ENCODE assay signal across 1 cellular context in the genomic region with DNA sequence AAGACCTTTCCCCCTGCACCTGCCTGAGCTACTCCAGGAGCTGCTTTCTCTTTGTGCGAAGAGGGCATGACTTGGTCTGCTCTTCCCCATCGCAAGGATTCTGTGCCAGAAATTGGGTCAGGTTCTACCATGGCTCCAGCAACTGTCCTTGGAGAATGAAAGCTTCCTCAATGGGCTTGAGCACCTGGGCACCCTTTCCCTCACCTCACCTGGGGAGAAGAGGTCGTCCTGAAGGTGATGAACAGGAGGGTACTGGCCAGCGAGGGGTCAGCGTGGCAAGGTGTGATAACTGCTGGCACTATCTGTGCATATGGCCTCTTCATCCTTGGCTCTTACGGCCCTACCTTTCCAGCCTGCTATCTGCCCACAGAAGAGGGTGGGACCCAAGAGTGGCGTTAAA.
TF ChIP-seq lines count a peak whose summit lies in the region.

No MANE protein-coding gene starts in this region.

TF ChIP-seq in endothelial cell of umbilical vein, 7 proteins besides CTCF, POLR2A, EP300 and RAD21:
- TF ChIP-seq FOS (IDR thresholded peaks at IDR 0.05; ENCODE audit: borderline replicate concordance, insufficient read depth, low read length), result no peak
- TF ChIP-seq EZH2 (IDR thresholded peaks at IDR 0.05; ENCODE audit: borderline replicate concordance, low read depth, low read length, severe bottlenecking), result no peak
- TF ChIP-seq, protein P1, sequence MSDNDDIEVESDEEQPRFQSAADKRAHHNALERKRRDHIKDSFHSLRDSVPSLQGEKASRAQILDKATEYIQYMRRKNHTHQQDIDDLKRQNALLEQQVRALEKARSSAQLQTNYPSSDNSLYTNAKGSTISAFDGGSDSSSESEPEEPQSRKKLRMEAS (IDR thresholded peaks at IDR 0.05; ENCODE audit: insufficient read depth, insufficient read length), result no peak
- no peak for TF ChIP-seq MYC (IDR thresholded peaks at IDR 0.05; ENCODE audit: low read depth, low read length)
- TF ChIP-seq JUN (IDR thresholded peaks at IDR 0.05; ENCODE audit: borderline replicate concordance, insufficient read depth, insufficient read length, low read depth), result no peak
- no peak for TF ChIP-seq POLR2AphosphoS5 (IDR thresholded peaks at IDR 0.05; ENCODE audit: insufficient read depth, low read depth, low read length)
- no peak for TF ChIP-seq GATA2 (IDR thresholded peaks at IDR 0.05; ENCODE audit: insufficient read depth, insufficient read length, low read depth, low read length)
